Comparison of ENCODE assay signal across 13 cellular contexts in the genomic region with DNA sequence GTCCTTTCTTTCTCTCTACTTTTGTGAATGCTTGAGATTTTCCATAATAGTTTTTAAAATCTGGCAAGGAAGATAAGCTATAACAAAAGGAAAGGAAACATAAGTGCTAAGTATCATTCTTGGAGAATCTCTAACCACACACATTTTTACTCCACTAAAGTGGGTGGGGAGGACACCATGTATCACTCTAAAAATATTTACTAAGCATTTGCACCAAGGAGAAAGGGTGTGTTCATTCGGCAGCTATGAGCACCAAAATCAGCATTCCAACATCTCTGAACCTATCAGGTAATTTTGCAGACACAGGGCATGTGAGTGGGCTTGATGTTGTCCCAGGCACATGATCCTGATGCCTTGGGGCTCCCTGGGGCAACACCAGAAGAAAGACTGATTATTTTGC. TPM values are rescaled to one million over a fixed set of nuclear protein-coding genes. Genes with fewer than 3 reads are reported as not detected.
DNase-seq lines count a peak whose midpoint lies in the region; ATAC-seq, FAIRE-seq and TF ChIP-seq lines count a peak whose summit lies in the region.
"Had no signal": no experiment of that assay in that cellular context is flagged by ENCODE, and none has a peak within 500 bp of the region (broad histone marks: within the 10 kb centered on the region; RNA-seq: fewer than 3 reads in every experiment).

No MANE protein-coding gene starts in this region.

- H3K9me3 Mint-ChIP-seq in activated T-helper 17 cell treated with anti-CD3 and anti-CD28 coated beads, Interleukin-2, amount 50 U/mL, for 72 hours: no peaks in the 10 kb centered on the region
- H3K9me3 Mint-ChIP-seq: neural progenitor cell had no signal

- no peak for TF ChIP-seq CTCF in kidney (IDR thresholded peaks at IDR 0.05; ENCODE audit: borderline replicate concordance, extremely low read depth, insufficient read depth)

- no peak overlapping the region for H3K4me3 ChIP-seq in kidney (ENCODE audit: low read length in 2 of 2)
- H3K4me3 ChIP-seq: neural progenitor cell had no signal

- intact Hi-C loops in kidney (cut with DNase I): no loop called here

- H3K9ac ChIP-seq in kidney (ENCODE audit: low read length in 2 of 2): no peak overlapping the region
- H3K9ac ChIP-seq: neural progenitor cell had no signal

- peaks cover 9 to 11% of the 10 kb centered on the region in 2 donors for H3K4me1 ChIP-seq in kidney (ENCODE audit: control insufficient read depth in 1 of 2, insufficient read depth in 1 of 2, low read depth in 1 of 2, low read length in 2 of 2)

- peaks cover 11 to 31% of the 10 kb centered on the region in 2 donors for H3K36me3 ChIP-seq in kidney (ENCODE audit: control insufficient read depth in 1 of 2, insufficient read depth in 2 of 2, low read length in 2 of 2)

- peak; percentile 5 for FAIRE-seq in GM12892 (lab: Jason Lieb, UNC)
- FAIRE-seq in kidney (lab: Jason Lieb, UNC): no peak
- FAIRE-seq: endometrium, islet of Langerhans had no signal

- peak; percentile 43 for DNase-seq in AG08396 (ENCODE audit: low spot score)
- DNase-seq in GM12892 (ENCODE audit: insufficient read length): no peak
- DNase-seq in iris pigment epithelial cell (ENCODE audit: low read depth): peak; percentile 74
- DNase-seq in kidney: no peak
- no peak for DNase-seq in NCI-H1694 treated with DMSO at 0.1 percent for 48 hours (lab: John Stamatoyannopoulos, UW)
- DNase-seq: amygdala, NCI-H2081 had no signal

- H3K27ac Mint-ChIP-seq in activated T-helper 17 cell treated with anti-CD3 and anti-CD28 coated beads, Interleukin-2, amount 50 U/mL, for 72 hours: peak overlapping the region; percentile 82
- H3K27ac Mint-ChIP-seq: neural progenitor cell had no signal

- TF ChIP-seq POLR2A in GM12892 (IDR thresholded peaks at IDR 0.05; ENCODE audit: low read depth, low read length): no peak

- H3K36me3 Mint-ChIP-seq in activated T-helper 17 cell treated with anti-CD3 and anti-CD28 coated beads, Interleukin-2, amount 50 U/mL, for 72 hours (ENCODE audit: low read depth): peaks cover 65% of the 10 kb centered on the region

- peak overlapping the region; percentile 69 for H3K4me3 Mint-ChIP-seq in activated T-helper 17 cell treated with anti-CD3 and anti-CD28 coated beads, Interleukin-2, amount 50 U/mL, for 72 hours
- H3K4me3 Mint-ChIP-seq: neural progenitor cell had no signal

- H3K27ac ChIP-seq in kidney (ENCODE audit: low read depth in 2 of 2, low read length in 2 of 2): no peak overlapping the region
- H3K27ac ChIP-seq: neural progenitor cell had no signal

- no peaks in the 10 kb centered on the region for H3K9me3 ChIP-seq in kidney (ENCODE audit: control insufficient read depth in 1 of 2, low read length in 2 of 2)

- H3K27me3 Mint-ChIP-seq in activated T-helper 17 cell treated with anti-CD3 and anti-CD28 coated beads, Interleukin-2, amount 50 U/mL, for 72 hours: no peaks in the 10 kb centered on the region

- peaks cover 30% of the 10 kb centered on the region for H3K4me1 Mint-ChIP-seq in activated T-helper 17 cell treated with anti-CD3 and anti-CD28 coated beads, Interleukin-2, amount 50 U/mL, for 72 hours

- peak; percentile 33 for ATAC-seq in activated T-helper 17 cell treated with anti-CD3 and anti-CD28 coated beads, Interleukin-2, amount 50 U/mL, for 72 hours (replicated peaks)
- ATAC-seq in GM21360 (IDR thresholded peaks at IDR 0.05; ENCODE audit: unreplicated experiment) (no peak), HG02852 (IDR thresholded peaks at IDR 0.05; ENCODE audit: unreplicated experiment) (no peak)

RNA-seq across cellular contexts. Expression of a gene that starts 5.5 kb away (rescaled TPM):
- polyA plus RNA-seq in GM12892 (2012; ENCODE audit: missing spikeins): 12.5 TPM
- total RNA-seq in activated T-helper 17 cell treated with anti-CD3 and anti-CD28 coated beads, Interleukin-2, amount 50 U/mL, for 72 hours: 10 to 100 TPM; 18.5 to 28.1 TPM
- 23.1 TPM for total RNA-seq in kidney
- 29.9 TPM for polyA plus RNA-seq in kidney (ENCODE audit: insufficient read depth, low read depth, low replicate concordance)

RNA-seq across cellular contexts. Expression of a gene that starts 59.0 kb away (rescaled TPM):
- polyA plus RNA-seq in GM12892 (2012; ENCODE audit: missing spikeins): 9.0 TPM
- 10 to 100 TPM; 11.6 to 14.0 TPM for total RNA-seq in activated T-helper 17 cell treated with anti-CD3 and anti-CD28 coated beads, Interleukin-2, amount 50 U/mL, for 72 hours
- total RNA-seq in kidney: 28.7 TPM
- 3.2 TPM for polyA plus RNA-seq in kidney (ENCODE audit: insufficient read depth, low read depth, low replicate concordance)

Comparison
In these comparisons a context has a peak if more than half of its experiments do, and no peak if none do; other contexts are left out.
1. DNase-seq: peak in AG08396 (single experiment) and iris pigment epithelial cell (single experiment); none in GM12892 (single experiment), kidney (single experiment) and NCI-H1694 treated with DMSO at 0.1 percent for 48 hours (single experiment).